ENCODE assay signal across 8 cellular contexts in genomic region chrX:111098874-111099273, GRCh38. TPM values are rescaled to one million over a fixed set of nuclear protein-coding genes. Genes with fewer than 3 reads are reported as not detected.
A peak's percentile ranks its signal among the peaks of the same experiment; 100 is the strongest.
DNase-seq lines count a peak whose midpoint lies in the region; ATAC-seq and TF ChIP-seq lines count a peak whose summit lies in the region.

No MANE protein-coding gene starts in this region.

- H3K9me3 Mint-ChIP-seq in activated naive CD4-positive, alpha-beta T cell treated with anti-CD3 and anti-CD28 coated beads, Interleukin-2, amount 50 U/mL, for 72 hours, result no peaks in the 10 kb centered on the region

- no peaks in the 10 kb centered on the region for H3K36me3 Mint-ChIP-seq in activated naive CD4-positive, alpha-beta T cell treated with anti-CD3 and anti-CD28 coated beads, Interleukin-2, amount 50 U/mL, for 72 hours

- TF ChIP-seq CTCF in AG04449 (IDR thresholded peaks at IDR 0.05; ENCODE audit: insufficient read depth, low read length, missing control alignments), result peak; percentile 61

- DNase-seq in AG04449 (ENCODE audit: low read depth, low spot score) (no peak), SK-N-DZ (ENCODE audit: low spot score) (peak; percentile 32), hippocampal formation (lab: John Stamatoyannopoulos, UW) (peak; percentile 4 to 5)
- peak; percentile 58 to 65 for DNase-seq in activated naive CD4-positive, alpha-beta T cell treated with anti-CD3 and anti-CD28 coated beads, Interleukin-2, amount 50 U/mL, for 72 hours (ENCODE audit: low spot score in 2 of 2)
- peak; percentile 23 to 54 (median 32) for DNase-seq in stimulated activated CD4-positive, alpha-beta T cell treated with anti-CD3 and anti-CD28 coated beads, Interleukin-1b, Interleukin-23, amount 100 ng/mL, for 24 hours (ENCODE audit: low read depth in 4 of 4, low spot score in 1 of 4)

- peak; percentile 72 for ATAC-seq in GM18519 (IDR thresholded peaks at IDR 0.05; ENCODE audit: low FRiP score, unreplicated experiment)
- ATAC-seq in HG03103 (IDR thresholded peaks at IDR 0.05; ENCODE audit: low read depth, unreplicated experiment), result peak; percentile 64
- ATAC-seq in activated naive CD4-positive, alpha-beta T cell treated with anti-CD3 and anti-CD28 coated beads, Interleukin-2, amount 50 U/mL, for 72 hours, result peak; percentile 66 to 74
- no peak for ATAC-seq in GM19395 (IDR thresholded peaks at IDR 0.05; ENCODE audit: unreplicated experiment)

- CTCF ChIA-PET in AG04449 (lab: Yijun Ruan, JAX), result interaction anchor here (1.0 to 1.2 kb wide), 2 partner anchors 17 to 18 kb away, joined by 3 to 7 read pairs; no protein-coding TSS in a partner anchor

- POLR2A ChIA-PET in AG04449 (lab: Yijun Ruan, JAX), result no interaction called here

- H3K27ac Mint-ChIP-seq in activated naive CD4-positive, alpha-beta T cell treated with anti-CD3 and anti-CD28 coated beads, Interleukin-2, amount 50 U/mL, for 72 hours, result no peak overlapping the region

- H3K4me3 ChIP-seq in AG04449 (ENCODE audit: low read depth, low read length), result no peak overlapping the region

RNA-seq across cellular contexts. Expression of gene PAK3, which starts 2.9 kb away (rescaled TPM):
- 3.0 and 3.6 TPM in 2 replicates for polyA plus RNA-seq in SK-N-DZ (2014; cell fraction: cytosol; rRNA removed)
- 3.3 and 4.8 TPM in 2 replicates for polyA plus RNA-seq in SK-N-DZ (2014; cell fraction: nucleus; rRNA removed)
- total RNA-seq in activated naive CD4-positive, alpha-beta T cell treated with anti-CD3 and anti-CD28 coated beads, Interleukin-2, amount 50 U/mL, for 72 hours, result under 1 TPM; 0.27 to 0.33 TPM
